ENCODE assay signal across 8 cellular contexts in the genomic region with DNA sequence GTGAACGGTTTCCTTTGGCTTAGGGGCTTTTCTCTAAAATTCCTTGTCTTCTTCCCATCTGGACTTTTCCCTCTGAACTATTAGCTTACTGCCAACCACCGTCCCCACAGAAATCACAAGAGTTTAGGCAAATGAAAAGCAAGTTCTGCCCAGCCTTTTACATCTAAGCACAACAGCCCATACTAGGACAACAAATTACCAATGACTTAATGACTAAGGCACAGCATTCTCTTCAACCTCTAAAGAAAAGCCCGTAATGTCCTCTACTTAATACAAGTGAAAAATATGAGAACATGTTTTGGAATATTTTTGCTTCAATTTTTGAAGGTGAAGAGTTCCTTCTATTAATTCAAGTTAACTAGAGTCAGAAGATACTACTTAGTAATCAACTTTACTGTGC. TPM values are rescaled to one million over a fixed set of nuclear protein-coding genes. Genes with fewer than 3 reads are reported as not detected.
DNase-seq lines count a peak whose midpoint lies in the region; ATAC-seq and TF ChIP-seq lines count a peak whose summit lies in the region.

No MANE protein-coding gene starts in this region.

- no peak for TF ChIP-seq CTCF in Caco-2 (IDR thresholded peaks at IDR 0.05; ENCODE audit: insufficient read depth in 1 of 2, low read depth in 1 of 2, low read length in 1 of 2, severe bottlenecking in 1 of 2, unreplicated experiment in 1 of 2)
- TF ChIP-seq CTCF in OCI-LY7 (conservative IDR thresholded peaks at IDR 0.05; ENCODE audit: low read length), result no peak
- no peak for TF ChIP-seq CTCF in endodermal cell (conservative IDR thresholded peaks at IDR 0.05)
- TF ChIP-seq CTCF in osteocyte (IDR thresholded peaks at IDR 0.05), result no peak

- H3K9me3 ChIP-seq in Caco-2 (no peaks in the 10 kb centered on the region), OCI-LY7 (ENCODE audit: low read length) (0 out of 2 replicates have a peak, but pooled peaks cover 3% of the 10 kb centered on the region), endodermal cell (ENCODE audit: control insufficient read depth, low read length) (no peaks in the 10 kb centered on the region)

- CTCF ChIA-PET in Caco-2 (lab: Charles Lee), result no interaction called here
- CTCF ChIA-PET in OCI-LY7 (lab: Charles Lee; ENCODE audit: unreplicated experiment), result interaction anchor here (1.2 kb wide), 1 partner anchor 52 kb away, joined by 3 read pairs; no protein-coding TSS in a partner anchor

- POLR2A ChIA-PET in Caco-2 (lab: Charles Lee) (no interaction called here), OCI-LY7 (lab: Charles Lee) (interaction anchor here (0.6 to 1.0 kb wide), 3 partner anchors 12 to 144 kb away, joined by 3 read pairs; no protein-coding TSS in a partner anchor)

- H3K9ac ChIP-seq in endodermal cell (ENCODE audit: extremely low read depth, low read length, poor library complexity, severe bottlenecking), result peak overlapping the region; percentile 70

- peak overlapping the region; percentile 95 for H3K4me3 Mint-ChIP-seq in Caco-2 (ENCODE audit: unreplicated experiment)
- H3K4me3 Mint-ChIP-seq in endodermal cell, result peak overlapping the region; percentile 90
- peak overlapping the region; percentile 90 for H3K4me3 Mint-ChIP-seq in osteocyte (ENCODE audit: unreplicated experiment)

- peaks cover 13% of the 10 kb centered on the region; the same call in 1 of the 2 replicates for H4K20me1 ChIP-seq in OCI-LY7 (ENCODE audit: insufficient read depth, low read length)

- peak overlapping the region; percentile 89 for H3K4me3 ChIP-seq in Caco-2 (ENCODE audit: low read depth, low read length)
- H3K4me3 ChIP-seq in OCI-LY7 (ENCODE audit: low read depth, low read length, poor library complexity, severe bottlenecking), result peak overlapping the region; percentile 89
- peak overlapping the region; percentile 93 for H3K4me3 ChIP-seq in endodermal cell (ENCODE audit: low read length)

- peak overlapping the region; percentile 96 for H3K27ac Mint-ChIP-seq in Caco-2 (ENCODE audit: unreplicated experiment)
- peak overlapping the region; percentile 100 for H3K27ac Mint-ChIP-seq in endodermal cell
- H3K27ac Mint-ChIP-seq in osteocyte (ENCODE audit: unreplicated experiment), result peak overlapping the region; percentile 98

- peaks cover 50% of the 10 kb centered on the region for H3K79me2 ChIP-seq in OCI-LY7 (ENCODE audit: insufficient read depth, low read depth, low read length)

- no peak for ATAC-seq in GM18511 (IDR thresholded peaks at IDR 0.05; ENCODE audit: unreplicated experiment)

- no peak overlapping the region for H2AFZ ChIP-seq in OCI-LY7 (ENCODE audit: low read length)

- no peaks in the 10 kb centered on the region for H3K36me3 ChIP-seq in Caco-2 (ENCODE audit: control insufficient read depth, insufficient read depth, low read length)
- peaks cover 29% of the 10 kb centered on the region for H3K36me3 ChIP-seq in OCI-LY7 (ENCODE audit: insufficient read depth, low read length)
- H3K36me3 ChIP-seq in endodermal cell (ENCODE audit: control insufficient read depth, insufficient read depth, low read length), result peaks cover 6% of the 10 kb centered on the region

- H3K27me3 Mint-ChIP-seq in Caco-2 (ENCODE audit: insufficient read depth, unreplicated experiment) (no peaks in the 10 kb centered on the region), endodermal cell (ENCODE audit: insufficient read depth) (no peaks in the 10 kb centered on the region), osteocyte (ENCODE audit: unreplicated experiment) (no peaks in the 10 kb centered on the region)

- intact Hi-C loops in Caco-2 (cut with micrococcal nuclease; ENCODE audit: unreplicated experiment) (loop anchor here (2.0 kb wide), 3 partner anchors 21 to 49 kb away; a partner anchor contains a TSS), OCI-LY7 (cut with micrococcal nuclease; ENCODE audit: unreplicated experiment) (loop anchor here (2.0 to 10.0 kb wide), 3 partner anchors 41 to 889 kb away; a partner anchor contains a TSS)

- no peak for DNase-seq in Caco-2
- DNase-seq in OCI-LY7 (ENCODE audit: low spot score), result no peak
- DNase-seq in endodermal cell, result no peak
- DNase-seq in osteocyte (ENCODE audit: extremely low spot score, unreplicated experiment), result no peak
- DNase-seq in stimulated activated CD4-positive, alpha-beta T cell treated with anti-CD3 and anti-CD28 coated beads, Interleukin-4, amount 100 ng/mL, for 4 hours, result no peak
- DNase-seq in NCI-H2081 (lab: John Stamatoyannopoulos, UW), result no peak
- DNase-seq in GOT3 (lab: John Stamatoyannopoulos, UW), result no peak

- peak overlapping the region; percentile 74 for H3K27ac ChIP-seq in OCI-LY7 (ENCODE audit: low read depth, low read length, poor library complexity, severe bottlenecking)
- H3K27ac ChIP-seq in endodermal cell (ENCODE audit: low read depth, low read length), result no peak overlapping the region

- BruUV-seq in Caco-2 (replicated peaks; lab: Mats Ljungman, UMichigan), result no TSS peak
- TSS peak; percentile 67 for BruUV-seq in OCI-LY7 (replicated peaks; lab: Mats Ljungman, UMichigan)

- H3K4me2 ChIP-seq in OCI-LY7 (ENCODE audit: low read length), result peak overlapping the region; percentile 79

- H3K4me1 ChIP-seq in Caco-2 (peaks cover 12% of the 10 kb centered on the region), OCI-LY7 (ENCODE audit: insufficient read depth, low read length, poor library complexity, severe bottlenecking) (peaks cover 38% of the 10 kb centered on the region), endodermal cell (ENCODE audit: control insufficient read depth, insufficient read depth, low read length) (no peaks in the 10 kb centered on the region)

- H3K9me3 Mint-ChIP-seq in Caco-2 (ENCODE audit: unreplicated experiment) (no peaks in the 10 kb centered on the region), endodermal cell (no peaks in the 10 kb centered on the region), osteocyte (ENCODE audit: unreplicated experiment) (no peaks in the 10 kb centered on the region)

- no peaks in the 10 kb centered on the region for H3K27me3 ChIP-seq in Caco-2 (replicated peaks; ENCODE audit: control insufficient read depth, insufficient read depth, low read length)
- no peaks in the 10 kb centered on the region for H3K27me3 ChIP-seq in endodermal cell (ENCODE audit: control insufficient read depth, insufficient read depth, low read length, poor library complexity, severe bottlenecking)

- H3K4me1 Mint-ChIP-seq in Caco-2 (ENCODE audit: low read depth, unreplicated experiment) (peaks cover 21% of the 10 kb centered on the region), endodermal cell (peaks cover 22% of the 10 kb centered on the region), osteocyte (ENCODE audit: unreplicated experiment) (peaks cover 40% of the 10 kb centered on the region)

- no peaks in the 10 kb centered on the region for H3K9me2 ChIP-seq in OCI-LY7 (ENCODE audit: insufficient read depth, low read length)

- H3K36me3 Mint-ChIP-seq in Caco-2 (ENCODE audit: insufficient read depth, unreplicated experiment) (peaks cover 25% of the 10 kb centered on the region), endodermal cell (ENCODE audit: low read depth) (peaks cover 15% of the 10 kb centered on the region), osteocyte (ENCODE audit: unreplicated experiment) (peaks cover 7% of the 10 kb centered on the region)

- whole genome bisulfite sequencing in endodermal cell (ENCODE audit: insufficient coverage in 1 of 2, insufficient read length in 1 of 2), 2 experiments, result 43 to 48% methylated on average over 2 to 3 of the region's 3 CpGs

RNA-seq across cellular contexts. Expression of a gene that starts 1.2 kb away (rescaled TPM):
- total RNA-seq in Caco-2 (2022), result 12.5 and 13.2 TPM in 2 replicates
- total RNA-seq in OCI-LY7 (2014; rRNA removed; shearing (Covaris generic)), result 27.9 and 31.9 TPM in 2 replicates
- 20.2 and 23.9 TPM in 2 replicates for total RNA-seq in OCI-LY7 (2022)
- 10 to 100 TPM; 12.5 to 19.4 TPM for total RNA-seq in endodermal cell
- polyA plus RNA-seq in endodermal cell (2013, experiment 1 of 2), result 26.2 TPM
- polyA plus RNA-seq in endodermal cell (2013, experiment 2 of 2), result 25.8 TPM
- 16.3 and 17.6 TPM in 2 replicates for total RNA-seq in osteocyte

RNA-seq across cellular contexts. Expression of a gene that starts 21.7 kb away (rescaled TPM):
- total RNA-seq in Caco-2 (2022) (30.1 and 33.4 TPM in 2 replicates), OCI-LY7 (2022) (40.5 and 47.6 TPM in 2 replicates), endodermal cell (10 to 100 TPM; 23.5 to 25.2 TPM), osteocyte (20.5 and 21.9 TPM in 2 replicates)
- total RNA-seq in OCI-LY7 (2014; rRNA removed; shearing (Covaris generic)), result 41.0 and 44.3 TPM in 2 replicates
- 22.3 TPM for polyA plus RNA-seq in endodermal cell (2013, experiment 1 of 2)
- 21.5 TPM for polyA plus RNA-seq in endodermal cell (2013, experiment 2 of 2)

RNA-seq across cellular contexts. Expression of a gene that starts 41.5 kb away (rescaled TPM):
- total RNA-seq in Caco-2 (2022) (76.9 and 82.5 TPM in 2 replicates), OCI-LY7 (2022) (105 and 106 TPM in 2 replicates), endodermal cell (100 to 1,000 TPM; 105 to 128 TPM), osteocyte (111 TPM in 2 replicates)
- total RNA-seq in OCI-LY7 (2014; rRNA removed; shearing (Covaris generic)), result 135 and 148 TPM in 2 replicates
- 105 TPM for polyA plus RNA-seq in endodermal cell (2013, experiment 1 of 2)
- polyA plus RNA-seq in endodermal cell (2013, experiment 2 of 2), result 92.7 TPM
